ENCODE assay signal across 8 cellular contexts in the genomic region with DNA sequence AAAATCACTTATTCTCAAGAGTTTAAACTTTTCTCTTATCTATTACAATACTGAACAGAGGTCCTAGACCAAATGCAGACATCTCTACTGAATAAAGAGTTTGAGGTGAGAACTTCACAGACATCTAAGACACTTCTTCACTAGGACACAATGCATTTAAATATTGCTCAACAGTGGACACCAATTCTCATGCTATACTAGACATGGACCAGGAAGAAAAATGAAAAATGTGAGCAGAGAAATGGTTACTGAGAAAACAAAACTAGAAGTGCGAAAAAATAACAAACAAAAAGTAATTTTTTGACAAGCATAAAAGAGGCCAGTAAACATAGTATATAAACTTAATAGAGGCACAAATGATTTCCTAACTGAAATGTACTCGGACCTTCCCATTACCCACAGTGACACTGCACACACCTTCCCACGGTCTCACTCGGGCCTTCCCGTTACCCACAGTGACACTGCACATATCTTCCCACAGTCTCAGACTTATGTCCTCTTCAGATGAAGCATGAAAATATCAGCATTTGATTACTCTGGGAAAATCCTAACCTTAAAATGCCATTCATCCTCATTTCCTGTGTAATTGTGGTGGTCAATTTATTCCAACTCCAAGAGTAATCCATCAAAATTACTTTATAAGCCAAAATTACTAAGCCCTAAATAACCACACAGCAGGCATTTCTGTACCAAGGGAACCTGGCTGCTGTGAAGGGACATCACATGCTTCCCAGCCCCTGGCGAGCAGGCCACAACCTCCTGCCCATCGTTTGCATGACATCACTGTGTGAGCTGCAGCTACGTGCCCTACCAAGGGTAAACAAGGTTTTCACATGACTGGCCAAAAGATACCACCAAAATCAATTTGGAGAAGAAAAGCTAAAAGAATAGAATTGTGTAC. TPM values are rescaled to one million over a fixed set of nuclear protein-coding genes. Genes with fewer than 3 reads are reported as not detected.
A peak's percentile ranks its signal among the peaks of the same experiment; 100 is the strongest.
DNase-seq lines count a peak whose midpoint lies in the region; ATAC-seq and TF ChIP-seq lines count a peak whose summit lies in the region.

No MANE protein-coding gene starts in this region.

- H3K9me3 ChIP-seq in Caco-2: no peaks in the 10 kb centered on the region

- DNase-seq in activated T-cell treated with anti-CD3 and anti-CD28 coated beads, Interleukin-2, amount 50 U/mL, for 72 hours: no peak
- DNase-seq in activated T-cell treated with anti-CD3 and anti-CD28 coated beads for 4 hours (no peak), fibroblast of peridontal ligament (ENCODE audit: extremely low read depth) (peak; percentile 71), pons (ENCODE audit: low spot score) (peak; percentile 76), Caco-2 (no peak)
- no peak for DNase-seq in effector CD8-positive, alpha-beta T cell (lab: John Stamatoyannopoulos, UW)

- no peaks in the 10 kb centered on the region for H3K27me3 Mint-ChIP-seq in activated T-cell treated with anti-CD3 and anti-CD28 coated beads, Interleukin-2, amount 50 U/mL, for 72 hours (ENCODE audit: low read depth)
- no peaks in the 10 kb centered on the region for H3K27me3 Mint-ChIP-seq in Caco-2 (ENCODE audit: insufficient read depth, unreplicated experiment)

- TF ChIP-seq CTCF in Caco-2 (IDR thresholded peaks at IDR 0.05; ENCODE audit: insufficient read depth in 1 of 2, low read depth in 1 of 2, low read length in 1 of 2, severe bottlenecking in 1 of 2, unreplicated experiment in 1 of 2): no peak

- no peaks in the 10 kb centered on the region; the same call in 1 of the 2 replicates for H3K4me1 ChIP-seq in Caco-2

- intact Hi-C loops in Caco-2 (cut with micrococcal nuclease; ENCODE audit: unreplicated experiment): no loop called here

- H3K27me3 ChIP-seq in Caco-2 (replicated peaks; ENCODE audit: control insufficient read depth, insufficient read depth, low read length): no peaks in the 10 kb centered on the region

- H3K4me1 Mint-ChIP-seq in activated T-cell treated with anti-CD3 and anti-CD28 coated beads, Interleukin-2, amount 50 U/mL, for 72 hours (ENCODE audit: low read depth): peaks cover 70% of the 10 kb centered on the region
- H3K4me1 Mint-ChIP-seq in Caco-2 (ENCODE audit: low read depth, unreplicated experiment): peaks cover 19% of the 10 kb centered on the region

- peak; percentile 46 to 55 for ATAC-seq in activated T-cell treated with anti-CD3 and anti-CD28 coated beads, Interleukin-2, amount 50 U/mL, for 72 hours (replicated peaks in 1 of 2)
- ATAC-seq in HG02938 (IDR thresholded peaks at IDR 0.05; ENCODE audit: unreplicated experiment): peak; percentile 37

- H3K9me3 Mint-ChIP-seq in activated T-cell treated with anti-CD3 and anti-CD28 coated beads, Interleukin-2, amount 50 U/mL, for 72 hours: no peaks in the 10 kb centered on the region
- H3K9me3 Mint-ChIP-seq in Caco-2 (ENCODE audit: unreplicated experiment): no peaks in the 10 kb centered on the region

- peaks cover 10 to 18% of the 10 kb centered on the region in 2 donors for H3K36me3 Mint-ChIP-seq in activated T-cell treated with anti-CD3 and anti-CD28 coated beads, Interleukin-2, amount 50 U/mL, for 72 hours (ENCODE audit: insufficient read depth in 2 of 2)
- peaks cover 27% of the 10 kb centered on the region for H3K36me3 Mint-ChIP-seq in Caco-2 (ENCODE audit: insufficient read depth, unreplicated experiment)

- H3K4me3 ChIP-seq in Caco-2 (ENCODE audit: low read depth, low read length): no peak overlapping the region

- 0 out of 2 replicates have a peak, but pooled peaks have one; percentile 28 for TF ChIP-seq POLR2A in Raji (IDR thresholded peaks at IDR 0.05; ENCODE audit: insufficient read depth, low read depth, low read length)

- H3K27ac Mint-ChIP-seq in activated T-cell treated with anti-CD3 and anti-CD28 coated beads, Interleukin-2, amount 50 U/mL, for 72 hours: peak overlapping the region; percentile 56
- H3K27ac Mint-ChIP-seq in Caco-2 (ENCODE audit: unreplicated experiment): no peak overlapping the region

- no peaks in the 10 kb centered on the region for H3K36me3 ChIP-seq in Caco-2 (ENCODE audit: control insufficient read depth, insufficient read depth, low read length)

- CTCF ChIA-PET in Caco-2 (lab: Charles Lee): no interaction called here

- peak overlapping the region; percentile 9 to 54 for H3K4me3 Mint-ChIP-seq in activated T-cell treated with anti-CD3 and anti-CD28 coated beads, Interleukin-2, amount 50 U/mL, for 72 hours
- no peak overlapping the region for H3K4me3 Mint-ChIP-seq in Caco-2 (ENCODE audit: unreplicated experiment)

- POLR2A ChIA-PET in Caco-2 (lab: Charles Lee): no interaction called here

- no TSS peak for BruUV-seq in Caco-2 (replicated peaks; lab: Mats Ljungman, UMichigan)

RNA-seq across cellular contexts. Expression of a gene that starts 6.4 kb away (rescaled TPM):
- total RNA-seq in activated T-cell treated with anti-CD3 and anti-CD28 coated beads, Interleukin-2, amount 50 U/mL, for 72 hours: 10 to 100 TPM; 19.4 to 19.8 TPM
- 17.8 and 19.6 TPM in 2 replicates for total RNA-seq in Caco-2 (2022)

RNA-seq across cellular contexts. Expression of a gene that starts 35.9 kb away (rescaled TPM):
- total RNA-seq in activated T-cell treated with anti-CD3 and anti-CD28 coated beads, Interleukin-2, amount 50 U/mL, for 72 hours: under 1 TPM in 1 of 2 donors, not detected in 1; 0.41 TPM
- not detected in 2 replicates for total RNA-seq in Caco-2 (2022)

Comparison
In these comparisons a context has a peak if more than half of its experiments do, and no peak if none do; other contexts are left out.
1. DNase-seq: peak in fibroblast of peridontal ligament (single experiment) and pons (single experiment); none in activated T-cell treated with anti-CD3 and anti-CD28 coated beads, Interleukin-2, amount 50 U/mL, for 72 hours (0 of 2), activated T-cell treated with anti-CD3 and anti-CD28 coated beads for 4 hours (single experiment), effector CD8-positive, alpha-beta T cell (single experiment) and Caco-2 (0 of 2).